In genomic region chr5:72378636-72379289, GRCh38 we compare ENCODE assay signal across 9 cellular contexts. TPM values are rescaled to one million over a fixed set of nuclear protein-coding genes. Genes with fewer than 3 reads are reported as not detected.
A peak's percentile ranks its signal among the peaks of the same experiment; 100 is the strongest.
DNase-seq lines count a peak whose midpoint lies in the region; ATAC-seq and TF ChIP-seq lines count a peak whose summit lies in the region.
"Had no signal": no experiment of that assay in that cellular context is flagged by ENCODE, and none has a peak within 500 bp of the region (broad histone marks: within the 10 kb centered on the region; RNA-seq: fewer than 3 reads in every experiment).

No MANE protein-coding gene starts in this region.

- H3K36me3 Mint-ChIP-seq in brain, result peaks cover 4% of the 10 kb centered on the region

- H3K27me3 ChIP-seq in left lung, result no peaks in the 10 kb centered on the region

- H3K27me3 Mint-ChIP-seq in brain, result peaks cover 6% of the 10 kb centered on the region

- peak overlapping the region in 4 of 5 experiments; percentile 43 to 88 (median 64) for H3K27ac Mint-ChIP-seq in brain

- H3K9me3 Mint-ChIP-seq in brain, result peaks cover 0 to 11% (median 0%) of the 10 kb centered on the region in 5 experiments

- H3K4me1 Mint-ChIP-seq in brain, result peaks cover 48% of the 10 kb centered on the region

- intact Hi-C loops in left lung (cut with DNase I), result no loop called here

- POLR2A ChIA-PET in GM10248 (lab: Yijun Ruan, JAX), result no interaction called here

- H3K9me3 ChIP-seq in left lung, result no peaks in the 10 kb centered on the region

- in situ Hi-C loops in Caki2 (cut with HindIII; ENCODE audit: low pct_unique_long_range_greater_than_20kb, low sequenced_read_pairs), result no loop called here

- DNase-seq in Caki2 (ENCODE audit: low read depth) (peak; percentile 55), NCI-H1694 treated with DMSO at 0.1 percent for 48 hours (lab: John Stamatoyannopoulos, UW) (peak; percentile 30), left lung (no peak), pons (ENCODE audit: low spot score) (no peak), GM10248 (ENCODE audit: extremely low spot score) (no peak)
- DNase-seq: activated naive CD4-positive, alpha-beta T cell had no signal

- no peaks in the 10 kb centered on the region for H3K36me3 ChIP-seq in left lung

- H3K4me3 Mint-ChIP-seq in brain, result peak overlapping the region in 1 of 5 experiments; percentile 12

- no peak overlapping the region for H3K4me3 ChIP-seq in left lung

- ATAC-seq in left lung (peak; percentile 58), GM19467 (IDR thresholded peaks at IDR 0.05; ENCODE audit: unreplicated experiment) (no peak), HG03439 (IDR thresholded peaks at IDR 0.05; ENCODE audit: unreplicated experiment) (no peak)

- H3K4me1 ChIP-seq in left lung, result peaks cover 11 to 24% of the 10 kb centered on the region in 2 donors

- no peak for TF ChIP-seq CTCF in brain (conservative IDR thresholded peaks at IDR 0.05)
- no peak for TF ChIP-seq CTCF in left lung (IDR thresholded peaks at IDR 0.05)
- TF ChIP-seq CTCF in GM10248 (IDR thresholded peaks at IDR 0.05; ENCODE audit: control extremely low read depth, extremely low read depth, low read depth, missing control alignments), result no peak

- CTCF ChIA-PET in GM10248 (lab: Yijun Ruan, JAX), result interaction anchor here (0.9 to 4.1 kb wide), 17 partner anchors 8 to 156 kb away, joined by 3 to 26 read pairs (median 3); no protein-coding TSS in a partner anchor

- no peak overlapping the region for H3K27ac ChIP-seq in left lung

RNA-seq across cellular contexts. Expression of gene PTCD2, which starts 58.6 kb away (rescaled TPM):
- total RNA-seq in Caki2 (2014; rRNA removed; shearing (Covaris generic); ENCODE audit: low replicate concordance), result 6.3 and 9.7 TPM in 2 replicates
- polyA plus RNA-seq in brain (ENCODE audit: insufficient read depth, low read depth, low replicate concordance), result 2.1 TPM
- 1 to 10 TPM; 7.6 to 7.9 TPM for total RNA-seq in left lung

RNA-seq across cellular contexts. Expression of gene MRPS27, which starts 58.7 kb away (rescaled TPM):
- total RNA-seq in Caki2 (2014; rRNA removed; shearing (Covaris generic); ENCODE audit: low replicate concordance), result 68.3 and 76.8 TPM in 2 replicates
- 33.5 TPM for polyA plus RNA-seq in brain (ENCODE audit: insufficient read depth, low read depth, low replicate concordance)
- 10 to 100 TPM; 44.1 to 46.2 TPM for total RNA-seq in left lung

Comparison
In these comparisons a context has a peak if more than half of its experiments do, and no peak if none do; other contexts are left out.
1. DNase-seq: peak in Caki2 (single experiment) and NCI-H1694 treated with DMSO at 0.1 percent for 48 hours (single experiment); none in left lung (0 of 2), pons (single experiment) and GM10248 (single experiment).